Comparison of ENCODE assay signal across 1 cellular context in the genomic region with DNA sequence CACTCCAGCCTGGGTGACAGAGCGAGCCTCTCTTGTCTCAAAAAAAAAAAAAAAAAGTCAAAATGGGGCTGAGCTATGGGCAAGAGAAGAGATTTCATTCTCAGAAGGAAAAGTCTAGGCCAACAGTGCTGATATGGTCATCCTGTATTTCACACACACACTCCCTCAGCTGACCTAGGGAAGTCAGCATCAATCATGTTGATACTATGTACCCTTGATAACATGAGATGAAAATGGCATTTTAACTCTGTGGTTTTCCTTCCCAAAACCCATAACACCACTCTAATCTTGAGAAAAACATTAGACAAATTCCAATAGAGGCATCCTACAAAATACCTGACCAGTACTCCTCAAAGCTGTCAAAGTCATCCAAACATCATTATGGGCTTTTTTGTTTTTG.
TF ChIP-seq lines count a peak whose summit lies in the region.

No MANE protein-coding gene starts in this region.

TF ChIP-seq in K562, 482 proteins besides CTCF, POLR2A, EP300 and RAD21:
- TF ChIP-seq SNRNP70 (optimal IDR thresholded peaks at IDR 0.05; ENCODE audit: low read depth, low read length) (no peak), MEIS2 (IDR thresholded peaks at IDR 0.05; ENCODE audit: partially characterized antibody) (peak; percentile 77)
- TF ChIP-seq, protein P1, sequence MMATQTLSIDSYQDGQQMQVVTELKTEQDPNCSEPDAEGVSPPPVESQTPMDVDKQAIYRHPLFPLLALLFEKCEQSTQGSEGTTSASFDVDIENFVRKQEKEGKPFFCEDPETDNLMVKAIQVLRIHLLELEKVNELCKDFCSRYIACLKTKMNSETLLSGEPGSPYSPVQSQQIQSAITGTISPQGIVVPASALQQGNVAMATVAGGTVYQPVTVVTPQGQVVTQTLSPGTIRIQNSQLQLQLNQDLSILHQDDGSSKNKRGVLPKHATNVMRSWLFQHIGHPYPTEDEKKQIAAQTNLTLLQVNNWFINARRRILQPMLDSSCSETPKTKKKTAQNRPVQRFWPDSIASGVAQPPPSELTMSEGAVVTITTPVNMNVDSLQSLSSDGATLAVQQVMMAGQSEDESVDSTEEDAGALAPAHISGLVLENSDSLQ (IDR thresholded peaks at IDR 0.05): peak; percentile 51
- TF ChIP-seq, protein P2, sequence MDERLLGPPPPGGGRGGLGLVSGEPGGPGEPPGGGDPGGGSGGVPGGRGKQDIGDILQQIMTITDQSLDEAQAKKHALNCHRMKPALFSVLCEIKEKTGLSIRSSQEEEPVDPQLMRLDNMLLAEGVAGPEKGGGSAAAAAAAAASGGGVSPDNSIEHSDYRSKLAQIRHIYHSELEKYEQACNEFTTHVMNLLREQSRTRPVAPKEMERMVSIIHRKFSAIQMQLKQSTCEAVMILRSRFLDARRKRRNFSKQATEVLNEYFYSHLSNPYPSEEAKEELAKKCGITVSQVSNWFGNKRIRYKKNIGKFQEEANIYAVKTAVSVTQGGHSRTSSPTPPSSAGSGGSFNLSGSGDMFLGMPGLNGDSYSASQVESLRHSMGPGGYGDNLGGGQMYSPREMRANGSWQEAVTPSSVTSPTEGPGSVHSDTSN (CRISPR knock-in tag; IDR thresholded peaks at IDR 0.05; ENCODE audit: low read depth): no peak
- TF ChIP-seq, protein P2 (tag; conservative IDR thresholded peaks at IDR 0.05; ENCODE audit: low read depth): peak; percentile 68
